21 cellular contexts compared by ENCODE assay signal in the genomic region with DNA sequence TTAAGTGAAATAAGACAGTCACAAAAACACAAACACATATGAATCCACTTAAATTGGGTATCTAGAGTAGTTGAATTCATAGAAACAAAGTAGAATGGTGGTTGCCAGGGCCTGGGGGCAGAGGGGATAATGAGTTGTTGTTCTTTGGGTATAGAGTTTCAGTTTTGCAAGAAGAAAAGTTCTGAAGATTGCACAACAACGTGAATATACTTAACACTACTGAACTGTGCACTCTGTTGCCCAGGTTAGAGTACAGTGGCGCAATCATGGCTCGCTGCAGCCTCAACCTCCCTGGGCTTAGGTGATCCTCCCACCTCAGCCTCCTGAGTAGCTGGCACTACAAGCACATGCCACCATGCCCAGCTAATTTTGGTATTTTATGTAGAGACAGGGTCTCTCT. TPM values are rescaled to one million over a fixed set of nuclear protein-coding genes. Genes with fewer than 3 reads are reported as not detected.
DNase-seq lines count a peak whose midpoint lies in the region; ATAC-seq and TF ChIP-seq lines count a peak whose summit lies in the region.
"Had no signal": no experiment of that assay in that cellular context is flagged by ENCODE, and none has a peak within 500 bp of the region (broad histone marks: within the 10 kb centered on the region; RNA-seq: fewer than 3 reads in every experiment).

No MANE protein-coding gene starts in this region.

- H3K36me3 Mint-ChIP-seq in MCF 10A (ENCODE audit: insufficient read depth, unreplicated experiment), result no peaks in the 10 kb centered on the region
- H3K36me3 Mint-ChIP-seq in activated T-helper 1 cell treated with anti-CD3 and anti-CD28 coated beads, Interleukin-12 subunit alpha, Interleukin-12 subunit beta, Interleukin-2, Interleukin-4 antibody, amounts not matched to agents 30 ng/mL and 10 ng/mL and 1 ng/mL, durations not matched to agents 14 hours and 24 hours and 36 hours (ENCODE audit: low read depth), result no peaks in the 10 kb centered on the region
- H3K36me3 Mint-ChIP-seq: activated naive CD8-positive, alpha-beta T cell had no signal

- peaks cover 0 to 9% (median 0%) of the 10 kb centered on the region in 4 donors for H3K27me3 ChIP-seq in liver (ENCODE audit: control insufficient read depth in 4 of 4, insufficient read depth in 4 of 4, low read length in 3 of 4)
- H3K27me3 ChIP-seq in gastrocnemius medialis, result no peaks in the 10 kb centered on the region

- ATAC-seq in GM19351 (IDR thresholded peaks at IDR 0.05; ENCODE audit: unreplicated experiment) (no peak), gastrocnemius medialis (no peak)
- ATAC-seq: left ventricle myocardium superior, psoas muscle had no signal

- no peaks in the 10 kb centered on the region for H3K27me3 Mint-ChIP-seq in MCF 10A (ENCODE audit: insufficient read depth, unreplicated experiment)
- H3K27me3 Mint-ChIP-seq in activated T-helper 1 cell treated with anti-CD3 and anti-CD28 coated beads, Interleukin-12 subunit alpha, Interleukin-12 subunit beta, Interleukin-2, Interleukin-4 antibody, amounts not matched to agents 30 ng/mL and 10 ng/mL and 1 ng/mL, durations not matched to agents 14 hours and 24 hours and 36 hours (ENCODE audit: insufficient read depth), result peaks cover 42% of the 10 kb centered on the region

- H3K27ac ChIP-seq in liver (ENCODE audit: low read depth in 1 of 2, low read length in 2 of 2) (no peak overlapping the region), gastrocnemius medialis (no peak overlapping the region)
- H3K27ac ChIP-seq: psoas muscle had no signal

- in situ Hi-C loops in gastrocnemius medialis (cut with MboI; ENCODE audit: low sequenced_read_pairs in 4 of 4), result no loop called here

- POLR2A ChIA-PET in MCF 10A (lab: Yijun Ruan, JAX), result interaction anchor here (0.6 to 5.0 kb wide), 5 partner anchors 14 to 49 kb away, joined by 3 to 50 read pairs (median 4); a partner anchor contains a TSS

- intact Hi-C loops in MCF 10A (cut with micrococcal nuclease) (no loop called here), gastrocnemius medialis (cut with DNase I; ENCODE audit: low total_unique reads) (no loop called here)
- intact Hi-C loops in activated T-helper 1 cell treated with anti-CD3 and anti-CD28 coated beads, Interleukin-12 subunit alpha, Interleukin-12 subunit beta, Interleukin-2, Interleukin-4 antibody, amounts not matched to agents 30 ng/mL and 10 ng/mL and 1 ng/mL, durations not matched to agents 14 hours and 24 hours and 36 hours (cut with micrococcal nuclease), result no loop called here

- BruUV-seq in MCF 10A (replicated peaks; lab: Mats Ljungman, UMichigan), result no TSS peak

- H3K4me1 ChIP-seq in liver (ENCODE audit: control insufficient read depth in 4 of 4, insufficient read depth in 4 of 4, low read length in 3 of 4) (peaks cover 0 to 8% (median 5%) of the 10 kb centered on the region in 4 donors), gastrocnemius medialis (peaks cover 6 to 19% of the 10 kb centered on the region in 2 donors)

- no peak for TF ChIP-seq CTCF in NB4 (IDR thresholded peaks at IDR 0.05; ENCODE audit: low read depth, low read length)
- no peak for TF ChIP-seq CTCF in MCF 10A (IDR thresholded peaks at IDR 0.05; ENCODE audit: unreplicated experiment)
- no peak for TF ChIP-seq CTCF in liver (IDR thresholded peaks at IDR 0.05; ENCODE audit: low read depth, low read length, missing input control)
- TF ChIP-seq CTCF in gastrocnemius medialis (IDR thresholded peaks at IDR 0.05 in 4 of 5, conservative IDR thresholded peaks at IDR 0.05 in 1 of 5), result no peak

- no peak overlapping the region for H3K4me3 ChIP-seq in NB4 (ENCODE audit: low read depth, low read length)
- no peak overlapping the region for H3K4me3 ChIP-seq in liver (ENCODE audit: low read depth in 1 of 3, low read length in 3 of 3)
- no peak overlapping the region for H3K4me3 ChIP-seq in gastrocnemius medialis
- H3K4me3 ChIP-seq: psoas muscle had no signal

- WGBS in liver, result 51% methylated on average over 3 of the region's 3 CpGs

- CTCF ChIA-PET in MCF 10A (lab: Yijun Ruan, JAX), result no interaction called here

- no peak overlapping the region for H3K9ac ChIP-seq in liver (ENCODE audit: low read depth in 1 of 2, low read length in 2 of 2)
- H3K9ac ChIP-seq: SK-N-SH had no signal

- no peak for TF ChIP-seq RAD21 in liver (IDR thresholded peaks at IDR 0.05)

- H3K36me3 ChIP-seq in liver (ENCODE audit: control insufficient read depth in 4 of 4, insufficient read depth in 3 of 4, low read depth in 1 of 4, low read length in 3 of 4) (no peaks in the 10 kb centered on the region), gastrocnemius medialis (no peaks in the 10 kb centered on the region)

- peak overlapping the region; percentile 90 for H3K27ac Mint-ChIP-seq in MCF 10A (ENCODE audit: low read depth, unreplicated experiment)
- H3K27ac Mint-ChIP-seq in activated T-helper 1 cell treated with anti-CD3 and anti-CD28 coated beads, Interleukin-12 subunit alpha, Interleukin-12 subunit beta, Interleukin-2, Interleukin-4 antibody, amounts not matched to agents 30 ng/mL and 10 ng/mL and 1 ng/mL, durations not matched to agents 14 hours and 24 hours and 36 hours, result no peak overlapping the region
- H3K27ac Mint-ChIP-seq: activated CD4-positive, alpha-beta T cell treated with anti-CD3 and anti-CD28 coated beads, Interleukin-2, amount 10 ng/mL, durations not matched to agents 7 days and 5 days; activated naive CD8-positive, alpha-beta T cell; CD4-positive, alpha-beta T cell had no signal

- DNase-seq in AML-193 (lab: John Stamatoyannopoulos, UW), result peak; percentile 2 to 25
- DNase-seq in NB4 (ENCODE audit: low read depth), result peak; percentile 41
- peak; percentile 92 for DNase-seq in MCF 10A (ENCODE audit: unreplicated experiment)
- no peak for DNase-seq in gastrocnemius medialis
- DNase-seq in activated T-helper 1 cell treated with anti-CD3 and anti-CD28 coated beads, Interleukin-12 subunit alpha, Interleukin-12 subunit beta, Interleukin-2, Interleukin-4 antibody, amounts not matched to agents 30 ng/mL and 10 ng/mL and 1 ng/mL, durations not matched to agents 14 hours and 24 hours and 36 hours (ENCODE audit: low spot score), result no peak
- no peak for DNase-seq in effector CD4-positive, alpha-beta T cell
- DNase-seq: ACHN; activated CD4-positive, alpha-beta T cell treated with anti-CD3 and anti-CD28 coated beads, Interleukin-2, amount 10 ng/mL, durations not matched to agents 7 days and 5 days; CD4-positive, alpha-beta T cell; DMS79; effector memory CD4-positive, alpha-beta T cell; KBM-7; left ventricle myocardium superior; NCI-H1694; psoas muscle; SK-N-SH; stimulated activated naive CD4-positive, alpha-beta T cell treated with Interleukin-2 at 50 U/mL for 16 hours had no signal

- peaks cover 26% of the 10 kb centered on the region for H3K4me1 Mint-ChIP-seq in MCF 10A (ENCODE audit: insufficient read depth, unreplicated experiment)
- no peaks in the 10 kb centered on the region for H3K4me1 Mint-ChIP-seq in activated T-helper 1 cell treated with anti-CD3 and anti-CD28 coated beads, Interleukin-12 subunit alpha, Interleukin-12 subunit beta, Interleukin-2, Interleukin-4 antibody, amounts not matched to agents 30 ng/mL and 10 ng/mL and 1 ng/mL, durations not matched to agents 14 hours and 24 hours and 36 hours (ENCODE audit: low read depth)
- H3K4me1 Mint-ChIP-seq: activated CD4-positive, alpha-beta T cell treated with anti-CD3 and anti-CD28 coated beads, Interleukin-2, amount 10 ng/mL, durations not matched to agents 7 days and 5 days had no signal

- no peaks in the 10 kb centered on the region for H3K9me3 Mint-ChIP-seq in MCF 10A (ENCODE audit: unreplicated experiment)
- no peaks in the 10 kb centered on the region for H3K9me3 Mint-ChIP-seq in activated T-helper 1 cell treated with anti-CD3 and anti-CD28 coated beads, Interleukin-12 subunit alpha, Interleukin-12 subunit beta, Interleukin-2, Interleukin-4 antibody, amounts not matched to agents 30 ng/mL and 10 ng/mL and 1 ng/mL, durations not matched to agents 14 hours and 24 hours and 36 hours
- H3K9me3 Mint-ChIP-seq: activated CD4-positive, alpha-beta T cell treated with anti-CD3 and anti-CD28 coated beads, Interleukin-2, amount 10 ng/mL, durations not matched to agents 7 days and 5 days; CD4-positive, alpha-beta T cell had no signal

- TF ChIP-seq POLR2A in NB4 (IDR thresholded peaks at IDR 0.05; ENCODE audit: extremely low read depth, insufficient read length), result no peak
- TF ChIP-seq POLR2A in gastrocnemius medialis (IDR thresholded peaks at IDR 0.05), result no peak

- no peaks in the 10 kb centered on the region for H3K9me3 ChIP-seq in liver (ENCODE audit: control insufficient read depth in 4 of 4, low read length in 3 of 4)
- H3K9me3 ChIP-seq in gastrocnemius medialis, result no peaks in the 10 kb centered on the region
- H3K9me3 ChIP-seq: psoas muscle, SK-N-SH had no signal

- no peak overlapping the region for H3K4me3 Mint-ChIP-seq in MCF 10A (ENCODE audit: unreplicated experiment)
- no peak overlapping the region for H3K4me3 Mint-ChIP-seq in activated T-helper 1 cell treated with anti-CD3 and anti-CD28 coated beads, Interleukin-12 subunit alpha, Interleukin-12 subunit beta, Interleukin-2, Interleukin-4 antibody, amounts not matched to agents 30 ng/mL and 10 ng/mL and 1 ng/mL, durations not matched to agents 14 hours and 24 hours and 36 hours
- H3K4me3 Mint-ChIP-seq: activated CD4-positive, alpha-beta T cell treated with anti-CD3 and anti-CD28 coated beads, Interleukin-2, amount 10 ng/mL, durations not matched to agents 7 days and 5 days; activated naive CD8-positive, alpha-beta T cell; CD4-positive, alpha-beta T cell had no signal

TF ChIP-seq in liver, 16 proteins besides CTCF, POLR2A, EP300 and RAD21 (continues in another document):
- TF ChIP-seq FOXA1 (IDR thresholded peaks at IDR 0.05) (no peak), YY1 (IDR thresholded peaks at IDR 0.05) (no peak), JUND (IDR thresholded peaks at IDR 0.05) (no peak), SP1 (IDR thresholded peaks at IDR 0.05) (peak; percentile 8)
- TF ChIP-seq, protein P1, sequence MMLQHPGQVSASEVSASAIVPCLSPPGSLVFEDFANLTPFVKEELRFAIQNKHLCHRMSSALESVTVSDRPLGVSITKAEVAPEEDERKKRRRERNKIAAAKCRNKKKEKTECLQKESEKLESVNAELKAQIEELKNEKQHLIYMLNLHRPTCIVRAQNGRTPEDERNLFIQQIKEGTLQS (IDR thresholded peaks at IDR 0.05), result no peak

RNA-seq across cellular contexts. Expression of a gene that starts 14.9 kb away (rescaled TPM):
- total RNA-seq in MCF 10A (2022) (0.42 and 0.93 TPM in 2 replicates), liver (not detected), gastrocnemius medialis (not detected)
- not detected for polyA plus RNA-seq in liver
- total RNA-seq in activated T-helper 1 cell treated with anti-CD3 and anti-CD28 coated beads, Interleukin-12 subunit alpha, Interleukin-12 subunit beta, Interleukin-2, Interleukin-4 antibody, amounts not matched to agents 30 ng/mL and 10 ng/mL and 1 ng/mL, durations not matched to agents 14 hours and 24 hours and 36 hours, result 0.21 TPM in 1 of 2 replicates, not detected in the other
- total RNA-seq: activated CD4-positive, alpha-beta T cell treated with anti-CD3 and anti-CD28 coated beads, Interleukin-2, amount 10 ng/mL, durations not matched to agents 7 days and 5 days; CD4-positive, alpha-beta T cell; left ventricle myocardium superior; OCI-LY7; psoas muscle had no signal

RNA-seq across cellular contexts. Expression of a gene that starts 48.3 kb away (rescaled TPM):
- total RNA-seq in MCF 10A (2022) (612 and 828 TPM in 2 replicates), liver (10 to 100 TPM; 30.5 to 61.2 TPM), gastrocnemius medialis (100 to 1,000 TPM; 691 to 946 (median 810) TPM)
- 10 to 100 TPM; 12.9 to 28.9 TPM for polyA plus RNA-seq in liver
- total RNA-seq in activated T-helper 1 cell treated with anti-CD3 and anti-CD28 coated beads, Interleukin-12 subunit alpha, Interleukin-12 subunit beta, Interleukin-2, Interleukin-4 antibody, amounts not matched to agents 30 ng/mL and 10 ng/mL and 1 ng/mL, durations not matched to agents 14 hours and 24 hours and 36 hours, result 2,409 and 2,442 TPM in 2 replicates

Comparison
In these comparisons a context has a peak if more than half of its experiments do, and no peak if none do; other contexts are left out.
1. DNase-seq: peak in AML-193 (2 of 2), NB4 (single experiment) and MCF 10A (single experiment); none in gastrocnemius medialis (0 of 2), activated T-helper 1 cell treated with anti-CD3 and anti-CD28 coated beads, Interleukin-12 subunit alpha, Interleukin-12 subunit beta, Interleukin-2, Interleukin-4 antibody, amounts not matched to agents 30 ng/mL and 10 ng/mL and 1 ng/mL, durations not matched to agents 14 hours and 24 hours and 36 hours (single experiment) and effector CD4-positive, alpha-beta T cell (single experiment).